ENCODE assay signal across 12 cellular contexts in the genomic region with DNA sequence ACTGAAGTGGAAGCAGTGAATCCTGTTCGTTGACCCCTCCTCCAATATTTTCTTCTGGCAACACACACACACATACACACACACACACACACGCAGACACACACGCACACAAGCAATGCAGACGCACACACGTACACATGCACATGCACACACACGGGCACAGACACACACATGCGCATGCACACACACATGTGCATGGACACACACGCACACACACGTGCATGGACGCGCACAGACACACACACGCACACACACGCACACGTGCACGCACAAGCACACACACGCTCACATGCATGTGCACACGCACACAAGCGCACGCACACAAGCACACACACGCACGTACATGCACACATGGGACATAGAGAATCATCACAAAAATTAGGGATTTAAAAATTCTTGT.
DNase-seq lines count a peak whose midpoint lies in the region; ATAC-seq, FAIRE-seq and TF ChIP-seq lines count a peak whose summit lies in the region.
"Had no signal": no experiment of that assay in that cellular context is flagged by ENCODE, and none has a peak within 500 bp of the region (broad histone marks: within the 10 kb centered on the region; RNA-seq: fewer than 3 reads in every experiment).

No MANE protein-coding gene starts in this region.

- no peak for TF ChIP-seq POLR2A in K562 (conservative IDR thresholded peaks at IDR 0.05)
- TF ChIP-seq POLR2A in GM12892 (IDR thresholded peaks at IDR 0.05; ENCODE audit: low read depth, low read length), result no peak

- no peak overlapping the region for H3K4me2 ChIP-seq in K562 (ENCODE audit: insufficient read depth, low read length)

- TF ChIP-seq EP300 in K562 (IDR thresholded peaks at IDR 0.05; ENCODE audit: low read length), result no peak

- H4K20me1 ChIP-seq in K562 (replicated peaks; ENCODE audit: control insufficient read depth, insufficient read depth, low read length), result no peaks in the 10 kb centered on the region

- H3K4me1 ChIP-seq in HEK293 (ENCODE audit: control insufficient read depth, insufficient read depth, low read length), result no peaks in the 10 kb centered on the region
- no peaks in the 10 kb centered on the region for H3K4me1 ChIP-seq in K562 (replicated peaks in 1 of 2; ENCODE audit: control insufficient read depth in 2 of 2, insufficient read depth in 2 of 2, low read length in 2 of 2)

- H3K9me3 Mint-ChIP-seq in neural crest cell, result peaks cover 2% of the 10 kb centered on the region

- TF ChIP-seq CTCF in HEK293 (tag by site-specific recombination; IDR thresholded peaks at IDR 0.05) (no peak), K562 (IDR thresholded peaks at IDR 0.05 in 2 of 3, conservative IDR thresholded peaks at IDR 0.05 in 1 of 3; ENCODE audit: insufficient read depth in 2 of 3, low read depth in 1 of 3, low read length in 3 of 3) (no peak), neural crest cell (conservative IDR thresholded peaks at IDR 0.05) (no peak)

- no peak overlapping the region for H3K9ac ChIP-seq in K562 (ENCODE audit: insufficient read depth in 1 of 2, low read depth in 2 of 2, low read length in 2 of 2)

- no TSS peak for BruUV-seq in K562 (replicated peaks; lab: Mats Ljungman, UMichigan)

- DNase-seq in K562 (ENCODE audit: extremely low read depth in 1 of 4, low spot score in 3 of 4), result no peak
- no peak for DNase-seq in neural crest cell (ENCODE audit: low read depth, low spot score)
- DNase-seq in GM12892 (ENCODE audit: insufficient read length), result no peak
- no peak for DNase-seq in NCI-H1930 (lab: John Stamatoyannopoulos, UW)
- no peak for DNase-seq in hypothalamus (lab: John Stamatoyannopoulos, UW)
- DNase-seq: CD4-positive, alpha-beta memory T cell; DMS79 had no signal

- H3K27me3 Mint-ChIP-seq in neural crest cell (ENCODE audit: low read depth), result no peaks in the 10 kb centered on the region
- H3K27me3 Mint-ChIP-seq: B cell; CD4-positive, alpha-beta memory T cell had no signal

- H3K27me3 ChIP-seq in K562 (ENCODE audit: control insufficient read depth in 2 of 2, insufficient read depth in 2 of 2, low read length in 2 of 2), result no peaks in the 10 kb centered on the region

- no peak for ATAC-seq in K562
- ATAC-seq in HG02981 (IDR thresholded peaks at IDR 0.05; ENCODE audit: unreplicated experiment), result no peak
- ATAC-seq: HCT116 had no signal

- intact Hi-C loops in K562 (cut with micrococcal nuclease), result no loop called here

- H3K79me2 ChIP-seq in K562 (ENCODE audit: control insufficient read depth, insufficient read depth, low read length), result no peaks in the 10 kb centered on the region

- no peak overlapping the region for H2AFZ ChIP-seq in K562 (ENCODE audit: low read depth, low read length)

- in situ Hi-C loops in K562 (cut with MboI), result no loop called here

- H3K36me3 ChIP-seq in HEK293 (ENCODE audit: control insufficient read depth in 2 of 2, insufficient read depth in 1 of 2, low read length in 2 of 2) (no peaks in the 10 kb centered on the region), K562 (ENCODE audit: control insufficient read depth, insufficient read depth, low read length) (no peaks in the 10 kb centered on the region)

- POLR2A ChIA-PET in HEK293 (lab: Yijun Ruan, JAX) (no interaction called here), K562 (lab: Yijun Ruan, JAX) (no interaction called here)

- H3K27ac Mint-ChIP-seq in neural crest cell (ENCODE audit: unreplicated experiment), result peak overlapping the region; percentile 52
- H3K27ac Mint-ChIP-seq: B cell had no signal

- no peaks in the 10 kb centered on the region for H3K4me1 Mint-ChIP-seq in neural crest cell
- H3K4me1 Mint-ChIP-seq: B cell; CD4-positive, alpha-beta memory T cell had no signal

- 5% methylated on average over 21 of the region's 21 CpGs for WGBS in K562 (ENCODE audit: insufficient coverage, low coverage, missing lambda C conversion rate)

- no peaks in the 10 kb centered on the region for H3K36me3 Mint-ChIP-seq in neural crest cell (ENCODE audit: low read depth)
- H3K36me3 Mint-ChIP-seq: CD4-positive, alpha-beta memory T cell had no signal

- H3K27ac ChIP-seq in HEK293 (ENCODE audit: extremely low read depth, low read depth, low read length) (no peak overlapping the region), K562 (ENCODE audit: extremely low read depth, low read depth, low read length) (no peak overlapping the region)
- H3K27ac ChIP-seq: C4-2B had no signal

- CTCF ChIA-PET in HEK293 (lab: Yijun Ruan, JAX) (no interaction called here), K562 (lab: Yijun Ruan, JAX; ENCODE audit: low intra/inter-chr PET ratio) (no interaction called here)

- no peak for TF ChIP-seq RAD21 in K562 (CRISPR knock-in tag; conservative IDR thresholded peaks at IDR 0.05 in 1 of 2, IDR thresholded peaks at IDR 0.05 in 1 of 2)

- H3K9me1 ChIP-seq in K562 (ENCODE audit: control insufficient read depth, insufficient read depth, low read length), result no peaks in the 10 kb centered on the region

- FAIRE-seq in K562 (lab: Jason Lieb, UNC) (no peak), GM12892 (lab: Jason Lieb, UNC) (no peak)

- H3K9me3 ChIP-seq in HEK293 (ENCODE audit: control insufficient read depth, insufficient read depth, low read depth, low read length), result no peaks in the 10 kb centered on the region
- H3K9me3 ChIP-seq in K562 (replicated peaks; ENCODE audit: control insufficient read depth, insufficient read depth, low read depth, low read length), result no peaks in the 10 kb centered on the region

- no peak overlapping the region for H3K4me3 Mint-ChIP-seq in neural crest cell
- H3K4me3 Mint-ChIP-seq: B cell; CD4-positive, alpha-beta memory T cell had no signal

- H3K4me3 ChIP-seq in HEK293 (ENCODE audit: low read depth, low read length), result no peak overlapping the region
- no peak overlapping the region for H3K4me3 ChIP-seq in K562

TF ChIP-seq in HEK293, 187 proteins besides CTCF, POLR2A, EP300 and RAD21:
- TF ChIP-seq, protein P1, sequence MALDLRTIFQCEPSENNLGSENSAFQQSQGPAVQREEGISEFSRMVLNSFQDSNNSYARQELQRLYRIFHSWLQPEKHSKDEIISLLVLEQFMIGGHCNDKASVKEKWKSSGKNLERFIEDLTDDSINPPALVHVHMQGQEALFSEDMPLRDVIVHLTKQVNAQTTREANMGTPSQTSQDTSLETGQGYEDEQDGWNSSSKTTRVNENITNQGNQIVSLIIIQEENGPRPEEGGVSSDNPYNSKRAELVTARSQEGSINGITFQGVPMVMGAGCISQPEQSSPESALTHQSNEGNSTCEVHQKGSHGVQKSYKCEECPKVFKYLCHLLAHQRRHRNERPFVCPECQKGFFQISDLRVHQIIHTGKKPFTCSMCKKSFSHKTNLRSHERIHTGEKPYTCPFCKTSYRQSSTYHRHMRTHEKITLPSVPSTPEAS (tag by site-specific recombination; IDR thresholded peaks at IDR 0.05), result peak; percentile 86
- no peak for TF ChIP-seq ZNF426 (tag by site-specific recombination; IDR thresholded peaks at IDR 0.05)
- TF ChIP-seq, protein P2, sequence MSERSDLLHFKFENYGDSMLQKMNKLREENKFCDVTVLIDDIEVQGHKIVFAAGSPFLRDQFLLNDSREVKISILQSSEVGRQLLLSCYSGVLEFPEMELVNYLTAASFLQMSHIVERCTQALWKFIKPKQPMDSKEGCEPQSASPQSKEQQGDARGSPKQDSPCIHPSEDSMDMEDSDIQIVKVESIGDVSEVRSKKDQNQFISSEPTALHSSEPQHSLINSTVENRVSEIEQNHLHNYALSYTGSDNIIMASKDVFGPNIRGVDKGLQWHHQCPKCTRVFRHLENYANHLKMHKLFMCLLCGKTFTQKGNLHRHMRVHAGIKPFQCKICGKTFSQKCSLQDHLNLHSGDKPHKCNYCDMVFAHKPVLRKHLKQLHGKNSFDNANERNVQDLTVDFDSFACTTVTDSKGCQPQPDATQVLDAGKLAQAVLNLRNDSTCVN (tag by site-specific recombination; optimal IDR thresholded peaks at IDR 0.05), result peak; percentile 17
- no peak for TF ChIP-seq ZNF707 (tag by site-specific recombination; IDR thresholded peaks at IDR 0.05)

TF ChIP-seq in K562, 482 proteins besides CTCF, POLR2A, EP300 and RAD21 (continues in another document):
- TF ChIP-seq, protein P3, sequence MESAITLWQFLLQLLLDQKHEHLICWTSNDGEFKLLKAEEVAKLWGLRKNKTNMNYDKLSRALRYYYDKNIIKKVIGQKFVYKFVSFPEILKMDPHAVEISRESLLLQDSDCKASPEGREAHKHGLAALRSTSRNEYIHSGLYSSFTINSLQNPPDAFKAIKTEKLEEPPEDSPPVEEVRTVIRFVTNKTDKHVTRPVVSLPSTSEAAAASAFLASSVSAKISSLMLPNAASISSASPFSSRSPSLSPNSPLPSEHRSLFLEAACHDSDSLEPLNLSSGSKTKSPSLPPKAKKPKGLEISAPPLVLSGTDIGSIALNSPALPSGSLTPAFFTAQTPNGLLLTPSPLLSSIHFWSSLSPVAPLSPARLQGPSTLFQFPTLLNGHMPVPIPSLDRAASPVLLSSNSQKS (CRISPR knock-in tag; IDR thresholded peaks at IDR 0.05), result no peak
- TF ChIP-seq, protein P4, sequence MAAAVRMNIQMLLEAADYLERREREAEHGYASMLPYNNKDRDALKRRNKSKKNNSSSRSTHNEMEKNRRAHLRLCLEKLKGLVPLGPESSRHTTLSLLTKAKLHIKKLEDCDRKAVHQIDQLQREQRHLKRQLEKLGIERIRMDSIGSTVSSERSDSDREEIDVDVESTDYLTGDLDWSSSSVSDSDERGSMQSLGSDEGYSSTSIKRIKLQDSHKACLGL (CRISPR knock-in tag; IDR thresholded peaks at IDR 0.05; ENCODE audit: borderline replicate concordance, poor library complexity, severe bottlenecking), result no peak
- TF ChIP-seq ZNF197 (CRISPR knock-in tag; IDR thresholded peaks at IDR 0.05; ENCODE audit: low read depth) (no peak), JUND (IDR thresholded peaks at IDR 0.05; ENCODE audit: borderline replicate concordance, low read depth, low read length) (no peak), JUND (tag; IDR thresholded peaks at IDR 0.05; ENCODE audit: borderline replicate concordance, low read depth, low read length) (no peak), POLR2AphosphoS2 (IDR thresholded peaks at IDR 0.05; ENCODE audit: low read length) (no peak), RFX5 (IDR thresholded peaks at IDR 0.05; ENCODE audit: low read depth, low read length) (no peak), NR2F6 (CRISPR knock-in tag; IDR thresholded peaks at IDR 0.05) (no peak), ZFX (CRISPR knock-in tag; IDR thresholded peaks at IDR 0.05) (no peak)
- TF ChIP-seq, protein P5, sequence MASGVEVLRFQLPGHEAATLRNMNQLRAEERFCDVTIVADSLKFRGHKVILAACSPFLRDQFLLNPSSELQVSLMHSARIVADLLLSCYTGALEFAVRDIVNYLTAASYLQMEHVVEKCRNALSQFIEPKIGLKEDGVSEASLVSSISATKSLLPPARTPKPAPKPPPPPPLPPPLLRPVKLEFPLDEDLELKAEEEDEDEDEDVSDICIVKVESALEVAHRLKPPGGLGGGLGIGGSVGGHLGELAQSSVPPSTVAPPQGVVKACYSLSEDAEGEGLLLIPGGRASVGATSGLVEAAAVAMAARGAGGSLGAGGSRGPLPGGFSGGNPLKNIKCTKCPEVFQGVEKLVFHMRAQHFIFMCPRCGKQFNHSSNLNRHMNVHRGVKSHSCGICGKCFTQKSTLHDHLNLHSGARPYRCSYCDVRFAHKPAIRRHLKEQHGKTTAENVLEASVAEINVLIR (CRISPR knock-in tag; IDR thresholded peaks at IDR 0.05), result no peak
